ENCODE assay signal across 8 cellular contexts in the genomic region with DNA sequence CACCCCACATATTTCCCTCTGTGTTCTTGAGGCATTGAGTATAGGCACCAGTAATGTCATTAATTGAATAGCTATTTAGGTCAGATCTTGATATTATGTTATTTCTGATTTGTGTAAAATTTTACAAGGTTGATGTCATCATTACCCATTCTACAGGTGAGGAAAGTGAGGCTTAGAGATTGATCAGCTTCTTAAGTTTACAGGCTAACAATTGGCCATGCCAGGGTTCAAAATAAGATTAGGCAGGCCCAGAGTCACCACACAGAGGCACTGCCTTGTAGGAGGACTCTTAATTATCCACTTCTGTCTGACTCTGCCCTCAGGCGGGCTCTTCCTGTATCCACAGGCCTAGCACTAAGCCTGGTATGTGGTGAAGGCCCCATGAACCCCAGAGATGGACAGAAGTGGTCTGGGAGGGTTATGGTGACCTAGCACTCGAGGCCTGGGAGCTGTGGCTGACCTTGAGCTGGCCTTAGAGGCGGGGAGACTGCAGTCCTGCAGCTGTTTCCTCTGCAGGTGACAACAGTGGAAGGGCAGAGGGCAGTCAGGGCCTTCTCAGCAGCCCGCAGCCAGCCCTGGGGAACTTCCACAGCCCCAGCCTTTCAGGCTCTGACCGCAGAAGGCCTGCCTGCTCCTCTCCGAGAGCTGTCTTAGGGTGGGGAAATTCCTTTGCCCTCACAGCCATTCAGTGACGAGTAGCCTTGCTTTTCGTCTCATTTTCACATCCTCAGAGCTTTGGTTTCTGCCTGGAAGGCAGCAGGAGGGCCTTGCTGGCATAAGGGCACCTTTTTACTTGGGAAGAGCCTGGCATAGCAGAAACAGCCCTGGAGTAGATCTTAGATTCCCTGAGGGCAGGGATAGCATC. TPM values are rescaled to one million over a fixed set of nuclear protein-coding genes. Genes with fewer than 3 reads are reported as not detected.
DNase-seq lines count a peak whose midpoint lies in the region; ATAC-seq and TF ChIP-seq lines count a peak whose summit lies in the region.

No MANE protein-coding gene starts in this region.

- no peak overlapping the region for H3K4me2 ChIP-seq in neural progenitor cell

- H3K9ac ChIP-seq in neural progenitor cell, result no peak overlapping the region

- H2AFZ ChIP-seq in neural progenitor cell (replicated peaks), result no peak overlapping the region

- peak; percentile 38 for DNase-seq in T follicular helper cell (ENCODE audit: low read depth)
- DNase-seq in endothelial cell (ENCODE audit: low spot score), result no peak
- DNase-seq in foreskin melanocyte, result no peak
- DNase-seq in neural progenitor cell (ENCODE audit: low spot score), result no peak
- DNase-seq in foreskin fibroblast, result no peak
- no peak for DNase-seq in OCI-M2 (lab: John Stamatoyannopoulos, UW; ENCODE audit: unreplicated experiment)

- no peaks in the 10 kb centered on the region for H3K36me3 ChIP-seq in neural progenitor cell

- H3K9me3 ChIP-seq in neural progenitor cell (ENCODE audit: low read depth), result no peaks in the 10 kb centered on the region

- H3K4me3 Mint-ChIP-seq in endothelial cell (ENCODE audit: unreplicated experiment), result peak overlapping the region; percentile 48
- H3K4me3 Mint-ChIP-seq in neural progenitor cell, result no peak overlapping the region

- H3K9me3 Mint-ChIP-seq in endothelial cell (ENCODE audit: unreplicated experiment), result no peaks in the 10 kb centered on the region
- no peaks in the 10 kb centered on the region for H3K9me3 Mint-ChIP-seq in neural progenitor cell

- no peaks in the 10 kb centered on the region for H3K4me1 ChIP-seq in neural progenitor cell

- TF ChIP-seq POLR2A in GM18505 (IDR thresholded peaks at IDR 0.05; ENCODE audit: borderline replicate concordance, extremely low read depth, insufficient read depth, insufficient read length), result peak; percentile 35

- H4K20me1 ChIP-seq in neural progenitor cell (ENCODE audit: low read depth), result no peaks in the 10 kb centered on the region

- H3K27me3 Mint-ChIP-seq in endothelial cell (ENCODE audit: unreplicated experiment) (peaks cover 3% of the 10 kb centered on the region), neural progenitor cell (ENCODE audit: insufficient read depth, low read depth) (no peaks in the 10 kb centered on the region)

- no peaks in the 10 kb centered on the region for H3K79me2 ChIP-seq in neural progenitor cell (ENCODE audit: low read depth)

- peak; percentile 78 for ATAC-seq in GM18505 (IDR thresholded peaks at IDR 0.05; ENCODE audit: unreplicated experiment)
- ATAC-seq in HG02588 (IDR thresholded peaks at IDR 0.05; ENCODE audit: unreplicated experiment), result peak; percentile 93

- no peak overlapping the region for H3K4me3 ChIP-seq in neural progenitor cell
- H3K4me3 ChIP-seq in foreskin fibroblast (ENCODE audit: low read depth in 1 of 2, low read length in 2 of 2), result no peak overlapping the region

- TF ChIP-seq CTCF in endothelial cell (IDR thresholded peaks at IDR 0.05; ENCODE audit: unreplicated experiment) (no peak), neural progenitor cell (IDR thresholded peaks at IDR 0.05) (no peak), foreskin fibroblast (IDR thresholded peaks at IDR 0.05; ENCODE audit: low read depth, low read length) (no peak)

- H3F3A ChIP-seq in neural progenitor cell (ENCODE audit: low read depth), result peaks cover 5% of the 10 kb centered on the region

- H3K27ac ChIP-seq in neural progenitor cell, result no peak overlapping the region

- H3K4me1 Mint-ChIP-seq in endothelial cell (ENCODE audit: unreplicated experiment) (no peaks in the 10 kb centered on the region), neural progenitor cell (peaks cover 9% of the 10 kb centered on the region)

- H3K36me3 Mint-ChIP-seq in endothelial cell (ENCODE audit: low read depth, unreplicated experiment) (peaks cover 26% of the 10 kb centered on the region), neural progenitor cell (peaks cover 24% of the 10 kb centered on the region)

- H3K27ac Mint-ChIP-seq in endothelial cell (ENCODE audit: unreplicated experiment), result no peak overlapping the region
- no peak overlapping the region for H3K27ac Mint-ChIP-seq in neural progenitor cell

- no peaks in the 10 kb centered on the region for H3K27me3 ChIP-seq in neural progenitor cell

RNA-seq across cellular contexts. Expression of a gene that starts 12.2 kb away (rescaled TPM):
- total RNA-seq in endothelial cell (ENCODE audit: unreplicated experiment) (32.4 TPM), neural progenitor cell (ENCODE audit: low replicate concordance) (30.4 and 52.2 TPM in 2 replicates)

RNA-seq across cellular contexts. Expression of a gene that starts 24.2 kb away (rescaled TPM):
- 0.54 TPM for total RNA-seq in endothelial cell (ENCODE audit: unreplicated experiment)
- total RNA-seq in neural progenitor cell (ENCODE audit: low replicate concordance), result 0.21 and 0.99 TPM in 2 replicates

RNA-seq across cellular contexts. Expression of a gene that starts 51.0 kb away (rescaled TPM):
- total RNA-seq in endothelial cell (ENCODE audit: unreplicated experiment) (7.6 TPM), neural progenitor cell (ENCODE audit: low replicate concordance) (19.4 and 19.7 TPM in 2 replicates)

RNA-seq across cellular contexts. Expression of a gene that starts 51.4 kb away (rescaled TPM):
- 31.4 TPM for total RNA-seq in endothelial cell (ENCODE audit: unreplicated experiment)
- total RNA-seq in neural progenitor cell (ENCODE audit: low replicate concordance), result 6.8 and 10.9 TPM in 2 replicates
